In the genomic region with DNA sequence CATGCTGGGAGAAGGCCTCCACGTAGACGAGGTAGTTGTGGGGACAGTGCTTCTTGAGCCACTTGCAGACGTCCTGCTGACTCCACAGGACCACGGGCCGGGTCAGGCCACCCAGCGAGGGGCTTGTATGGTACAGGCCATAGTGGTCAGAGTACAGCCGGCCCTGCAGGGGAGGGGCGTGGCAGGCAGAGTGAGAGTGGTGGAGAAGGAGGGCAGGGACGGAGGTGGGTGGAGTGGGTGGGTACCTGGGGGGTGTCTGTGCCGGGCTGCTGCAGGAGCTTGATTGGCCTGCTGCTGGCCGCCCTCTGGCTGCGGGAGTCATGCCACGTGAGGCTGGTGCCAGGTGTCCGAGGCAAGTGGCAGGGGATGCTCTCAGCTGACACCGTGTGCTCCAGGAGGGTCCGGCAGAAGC, we compare ENCODE assay signal across 13 cellular contexts. TPM values are rescaled to one million over a fixed set of nuclear protein-coding genes. Genes with fewer than 3 reads are reported as not detected.
DNase-seq lines count a peak whose midpoint lies in the region; ATAC-seq and TF ChIP-seq lines count a peak whose summit lies in the region.
"Had no signal": no experiment of that assay in that cellular context is flagged by ENCODE, and none has a peak within 500 bp of the region (broad histone marks: within the 10 kb centered on the region; RNA-seq: fewer than 3 reads in every experiment).

No MANE protein-coding gene starts in this region.

- peak overlapping the region; percentile 84 for H3K4me3 Mint-ChIP-seq in activated naive CD8-positive, alpha-beta T cell
- no peak overlapping the region for H3K4me3 Mint-ChIP-seq in activated naive CD8-positive, alpha-beta T cell treated with anti-CD3 and anti-CD28 coated beads, Interleukin-2, amount 50 U/mL, for 24 hours
- no peak overlapping the region for H3K4me3 Mint-ChIP-seq in endodermal cell
- H3K4me3 Mint-ChIP-seq in stimulated activated effector memory CD8-positive, alpha-beta T cell treated with anti-CD3 and anti-CD28 coated beads, Interleukin-12 subunit alpha, Interleukin-12 subunit beta, amount 100 ng/mL, for 72 hours: peak overlapping the region; percentile 93

- no peaks in the 10 kb centered on the region for H3K36me3 ChIP-seq in endodermal cell (ENCODE audit: control insufficient read depth, insufficient read depth, low read length)
- no peaks in the 10 kb centered on the region for H3K36me3 ChIP-seq in HAP-1 (replicated peaks)
- H3K36me3 ChIP-seq in upper lobe of right lung: no peaks in the 10 kb centered on the region
- H3K36me3 ChIP-seq: MG63, thyroid gland had no signal

- H3K27ac ChIP-seq in RWPE1 (peak overlapping the region; percentile 95; the same call in 1 of the 2 replicates), endodermal cell (ENCODE audit: low read depth, low read length) (no peak overlapping the region), upper lobe of right lung (no peak overlapping the region)
- H3K27ac ChIP-seq: foreskin keratinocyte, thyroid gland had no signal

- peaks cover 59% of the 10 kb centered on the region for H3K4me1 Mint-ChIP-seq in activated naive CD8-positive, alpha-beta T cell (ENCODE audit: low read depth)
- H3K4me1 Mint-ChIP-seq in activated naive CD8-positive, alpha-beta T cell treated with anti-CD3 and anti-CD28 coated beads, Interleukin-2, amount 50 U/mL, for 24 hours: peaks cover 54% of the 10 kb centered on the region
- H3K4me1 Mint-ChIP-seq in endodermal cell: peaks cover 14% of the 10 kb centered on the region
- H3K4me1 Mint-ChIP-seq in stimulated activated effector memory CD8-positive, alpha-beta T cell treated with anti-CD3 and anti-CD28 coated beads, Interleukin-12 subunit alpha, Interleukin-12 subunit beta, amount 100 ng/mL, for 72 hours: peaks cover 66% of the 10 kb centered on the region

- TF ChIP-seq CTCF in RWPE1 (conservative IDR thresholded peaks at IDR 0.05; ENCODE audit: low read depth): no peak
- no peak for TF ChIP-seq CTCF in endodermal cell (conservative IDR thresholded peaks at IDR 0.05)
- TF ChIP-seq CTCF in upper lobe of right lung (IDR thresholded peaks at IDR 0.05): no peak

- POLR2A ChIA-PET in RWPE1 (lab: Yijun Ruan, JAX; ENCODE audit: low non-redundant PET): interaction anchor here (0.6 kb wide), 1 partner anchor 21 kb away, joined by 3 read pairs; a partner anchor contains a TSS

- H3K9me3 Mint-ChIP-seq in activated naive CD8-positive, alpha-beta T cell (ENCODE audit: low read depth): no peaks in the 10 kb centered on the region
- H3K9me3 Mint-ChIP-seq in activated naive CD8-positive, alpha-beta T cell treated with anti-CD3 and anti-CD28 coated beads, Interleukin-2, amount 50 U/mL, for 24 hours: no peaks in the 10 kb centered on the region
- no peaks in the 10 kb centered on the region for H3K9me3 Mint-ChIP-seq in endodermal cell
- H3K9me3 Mint-ChIP-seq in stimulated activated effector memory CD8-positive, alpha-beta T cell treated with anti-CD3 and anti-CD28 coated beads, Interleukin-12 subunit alpha, Interleukin-12 subunit beta, amount 100 ng/mL, for 72 hours: no peaks in the 10 kb centered on the region

- H3K27ac Mint-ChIP-seq in activated naive CD8-positive, alpha-beta T cell: no peak overlapping the region
- no peak overlapping the region for H3K27ac Mint-ChIP-seq in activated naive CD8-positive, alpha-beta T cell treated with anti-CD3 and anti-CD28 coated beads, Interleukin-2, amount 50 U/mL, for 24 hours
- no peak overlapping the region for H3K27ac Mint-ChIP-seq in endodermal cell
- H3K27ac Mint-ChIP-seq in stimulated activated effector memory CD8-positive, alpha-beta T cell treated with anti-CD3 and anti-CD28 coated beads, Interleukin-12 subunit alpha, Interleukin-12 subunit beta, amount 100 ng/mL, for 72 hours: peak overlapping the region; percentile 95

- ATAC-seq in activated naive CD8-positive, alpha-beta T cell treated with anti-CD3 and anti-CD28 coated beads, Interleukin-2, amount 50 U/mL, for 24 hours: no peak
- ATAC-seq in stimulated activated effector memory CD8-positive, alpha-beta T cell treated with anti-CD3 and anti-CD28 coated beads, Interleukin-12 subunit alpha, Interleukin-12 subunit beta, amount 100 ng/mL, for 72 hours: no peak
- ATAC-seq in GM18502 (IDR thresholded peaks at IDR 0.05; ENCODE audit: poor library complexity, unreplicated experiment) (no peak), upper lobe of right lung (no peak)
- ATAC-seq: foreskin keratinocyte had no signal

- DNase-seq in activated naive CD8-positive, alpha-beta T cell treated with anti-CD3 and anti-CD28 coated beads, Interleukin-2, amount 50 U/mL, for 24 hours: no peak
- DNase-seq in RWPE1 (ENCODE audit: low spot score): no peak
- peak; percentile 39 for DNase-seq in endodermal cell
- DNase-seq in stimulated activated effector memory CD8-positive, alpha-beta T cell treated with anti-CD3 and anti-CD28 coated beads, Interleukin-12 subunit alpha, Interleukin-12 subunit beta, amount 100 ng/mL, for 72 hours (ENCODE audit: low spot score in 2 of 2): no peak
- DNase-seq in HAP-1 (ENCODE audit: low spot score in 2 of 2): no peak
- DNase-seq in upper lobe of right lung: no peak
- DNase-seq: effector CD8-positive, alpha-beta T cell; MG63; thyroid gland had no signal

- H3K27me3 ChIP-seq in endodermal cell (ENCODE audit: control insufficient read depth, insufficient read depth, low read length, poor library complexity, severe bottlenecking): no peaks in the 10 kb centered on the region
- H3K27me3 ChIP-seq in HAP-1 (ENCODE audit: low read depth): no peaks in the 10 kb centered on the region
- H3K27me3 ChIP-seq in upper lobe of right lung: no peaks in the 10 kb centered on the region
- H3K27me3 ChIP-seq: foreskin keratinocyte, MG63, thyroid gland had no signal

- CTCF ChIA-PET in RWPE1 (lab: Yijun Ruan, JAX): interaction anchor here (0.8 kb wide), 1 partner anchor 18 kb away, joined by 4 read pairs; no protein-coding TSS in a partner anchor

- intact Hi-C loops in upper lobe of right lung (cut with DNase I): no loop called here

- in situ Hi-C loops in HAP-1 (cut with MboI; ENCODE audit: low sequenced_read_pairs): loop anchor here (5.0 kb wide), 1 partner anchor 435 kb away; no protein-coding TSS in a partner anchor

- no peak overlapping the region for H3K9ac ChIP-seq in endodermal cell (ENCODE audit: extremely low read depth, low read length, poor library complexity, severe bottlenecking)

- H3K4me3 ChIP-seq in endodermal cell (ENCODE audit: low read length) (no peak overlapping the region), HAP-1 (no peak overlapping the region), upper lobe of right lung (no peak overlapping the region)
- H3K4me3 ChIP-seq: MG63, thyroid gland had no signal

- peaks cover 5% of the 10 kb centered on the region for H3K36me3 Mint-ChIP-seq in activated naive CD8-positive, alpha-beta T cell
- peaks cover 22% of the 10 kb centered on the region for H3K36me3 Mint-ChIP-seq in activated naive CD8-positive, alpha-beta T cell treated with anti-CD3 and anti-CD28 coated beads, Interleukin-2, amount 50 U/mL, for 24 hours (ENCODE audit: low read depth)
- peaks cover 4% of the 10 kb centered on the region for H3K36me3 Mint-ChIP-seq in endodermal cell (ENCODE audit: low read depth)
- peaks cover 75% of the 10 kb centered on the region for H3K36me3 Mint-ChIP-seq in stimulated activated effector memory CD8-positive, alpha-beta T cell treated with anti-CD3 and anti-CD28 coated beads, Interleukin-12 subunit alpha, Interleukin-12 subunit beta, amount 100 ng/mL, for 72 hours

- H3K9me3 ChIP-seq in endodermal cell (ENCODE audit: control insufficient read depth, low read length) (no peaks in the 10 kb centered on the region), HAP-1 (no peaks in the 10 kb centered on the region), upper lobe of right lung (no peaks in the 10 kb centered on the region)
- H3K9me3 ChIP-seq: MG63, thyroid gland had no signal

- H3K27me3 Mint-ChIP-seq in activated naive CD8-positive, alpha-beta T cell: no peaks in the 10 kb centered on the region
- no peaks in the 10 kb centered on the region for H3K27me3 Mint-ChIP-seq in activated naive CD8-positive, alpha-beta T cell treated with anti-CD3 and anti-CD28 coated beads, Interleukin-2, amount 50 U/mL, for 24 hours
- H3K27me3 Mint-ChIP-seq in endodermal cell (ENCODE audit: insufficient read depth): peaks cover 18% of the 10 kb centered on the region

- H3K4me1 ChIP-seq in endodermal cell (ENCODE audit: control insufficient read depth, insufficient read depth, low read length) (peaks cover 9% of the 10 kb centered on the region), HAP-1 (peaks cover 14% of the 10 kb centered on the region), upper lobe of right lung (peaks cover 33% of the 10 kb centered on the region)

- 90 to 91% methylated on average over 6 to 16 of the region's 16 CpGs for WGBS in endodermal cell (ENCODE audit: insufficient coverage in 1 of 2, insufficient read length in 1 of 2), 2 experiments

RNA-seq across cellular contexts. Expression of a gene that starts 2.5 kb away (rescaled TPM):
- total RNA-seq in endodermal cell: 1 to 10 TPM; 5.6 to 6.0 TPM
- polyA plus RNA-seq in endodermal cell (2013, experiment 1 of 2): 7.2 TPM
- 7.0 TPM for polyA plus RNA-seq in endodermal cell (2013, experiment 2 of 2)
- total RNA-seq in upper lobe of right lung: 4.3 TPM
- total RNA-seq: SK-MEL-5 had no signal

RNA-seq across cellular contexts. Expression of a gene that starts 3.9 kb away (rescaled TPM):
- total RNA-seq in endodermal cell (10 to 100 TPM; 73.3 to 73.9 TPM), upper lobe of right lung (58.9 TPM)
- 58.8 TPM for polyA plus RNA-seq in endodermal cell (2013, experiment 1 of 2)
- polyA plus RNA-seq in endodermal cell (2013, experiment 2 of 2): 53.3 TPM

RNA-seq across cellular contexts. Expression of a gene that starts 7.3 kb away (rescaled TPM):
- total RNA-seq in endodermal cell (10 to 100 TPM; 23.7 to 26.8 TPM), upper lobe of right lung (17.6 TPM)
- polyA plus RNA-seq in endodermal cell (2013, experiment 1 of 2): 14.3 TPM
- 11.6 TPM for polyA plus RNA-seq in endodermal cell (2013, experiment 2 of 2)

RNA-seq across cellular contexts. Expression of a gene that starts 20.8 kb away (rescaled TPM):
- total RNA-seq in endodermal cell: 10 to 100 TPM; 36.5 to 47.8 TPM
- 41.0 TPM for polyA plus RNA-seq in endodermal cell (2013, experiment 1 of 2)
- polyA plus RNA-seq in endodermal cell (2013, experiment 2 of 2): 37.5 TPM
- 38.9 TPM for total RNA-seq in upper lobe of right lung

RNA-seq across cellular contexts. Expression of a gene that starts 59.0 kb away (rescaled TPM):
- total RNA-seq in endodermal cell (1 to 10 TPM; 4.0 to 4.1 TPM), upper lobe of right lung (1.9 TPM)
- polyA plus RNA-seq in endodermal cell (2013, experiment 1 of 2): 0.78 TPM
- polyA plus RNA-seq in endodermal cell (2013, experiment 2 of 2): 0.75 TPM

Comparison
In these comparisons a context has a peak if more than half of its experiments do, and no peak if none do; other contexts are left out.
1. H3K4me3 Mint-ChIP-seq: peak in activated naive CD8-positive, alpha-beta T cell (single experiment) and stimulated activated effector memory CD8-positive, alpha-beta T cell treated with anti-CD3 and anti-CD28 coated beads, Interleukin-12 subunit alpha, Interleukin-12 subunit beta, amount 100 ng/mL, for 72 hours (single experiment); none in activated naive CD8-positive, alpha-beta T cell treated with anti-CD3 and anti-CD28 coated beads, Interleukin-2, amount 50 U/mL, for 24 hours (single experiment) and endodermal cell (single experiment).